ENCODE assay signal across 23 cellular contexts in the genomic region with DNA sequence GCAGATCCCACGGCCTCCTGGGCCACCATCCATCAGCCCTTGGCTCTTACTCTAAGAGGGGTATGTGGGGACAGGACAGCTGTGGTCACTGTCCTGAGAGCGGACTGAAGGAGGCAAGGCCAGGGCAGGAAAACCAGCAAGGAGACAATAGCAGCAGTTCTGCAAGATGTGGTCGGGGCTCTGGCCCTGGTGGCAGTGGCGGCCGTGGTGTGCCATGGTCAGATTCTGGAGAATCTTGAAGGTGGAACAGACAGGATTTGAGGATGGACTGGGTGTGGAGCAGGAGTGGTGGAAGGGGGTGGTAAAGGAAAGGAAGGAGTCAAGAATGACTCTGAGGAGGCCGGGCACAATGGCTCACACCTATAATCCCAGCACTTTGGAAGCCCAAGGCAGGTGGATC. TPM values are rescaled to one million over a fixed set of nuclear protein-coding genes. Genes with fewer than 3 reads are reported as not detected.
DNase-seq lines count a peak whose midpoint lies in the region; ATAC-seq and TF ChIP-seq lines count a peak whose summit lies in the region.
"Had no signal": no experiment of that assay in that cellular context is flagged by ENCODE, and none has a peak within 500 bp of the region (broad histone marks: within the 10 kb centered on the region; RNA-seq: fewer than 3 reads in every experiment).

No MANE protein-coding gene starts in this region.

- no peaks in the 10 kb centered on the region for H3K36me3 Mint-ChIP-seq in CD4-positive, CD25-positive, alpha-beta regulatory T cell
- H3K36me3 Mint-ChIP-seq in T-helper 17 cell (ENCODE audit: low read depth), result no peaks in the 10 kb centered on the region
- H3K36me3 Mint-ChIP-seq in nephron progenitor cell (ENCODE audit: low read depth), result no peaks in the 10 kb centered on the region
- H3K36me3 Mint-ChIP-seq in type B pancreatic cell, result peaks cover 6% of the 10 kb centered on the region
- H3K36me3 Mint-ChIP-seq: CD14-positive monocyte had no signal

- no peak overlapping the region for H3K27ac ChIP-seq in CD4-positive, CD25-positive, alpha-beta regulatory T cell (ENCODE audit: insufficient read depth, low read length, poor library complexity, severe bottlenecking)
- H3K27ac ChIP-seq in foreskin keratinocyte, result no peak overlapping the region
- H3K27ac ChIP-seq: HL-60, SK-N-MC had no signal

- no peak for DNase-seq in CD4-positive, CD25-positive, alpha-beta regulatory T cell
- DNase-seq in T-helper 17 cell (no peak), nephron progenitor cell (no peak), type B pancreatic cell (ENCODE audit: extremely low spot score, unreplicated experiment) (no peak), foreskin keratinocyte (no peak), NCI-H128 (lab: John Stamatoyannopoulos, UW; ENCODE audit: unreplicated experiment) (no peak)
- DNase-seq: DMS53, HCEC 1CT, Karpas-422, NCI-H1092, NCI-H1436, NCI-H187, NCI-H2171 treated with DMSO at 0.1 percent for 48 hours, NCI-H345, SIG-M5 had no signal

- ATAC-seq in CD4-positive, CD25-positive, alpha-beta regulatory T cell (ENCODE audit: low read depth in 2 of 2), result no peak
- ATAC-seq in T-helper 17 cell, result no peak
- ATAC-seq in esophagus mucosa, result no peak
- ATAC-seq in foreskin keratinocyte, result no peak
- ATAC-seq: GM23338, Panc1 had no signal

- no peak overlapping the region for H3K4me3 Mint-ChIP-seq in CD4-positive, CD25-positive, alpha-beta regulatory T cell
- H3K4me3 Mint-ChIP-seq in T-helper 17 cell (peak overlapping the region; percentile 55), nephron progenitor cell (no peak overlapping the region), type B pancreatic cell (no peak overlapping the region)
- H3K4me3 Mint-ChIP-seq: B cell, CD14-positive monocyte, GM23338 had no signal

- peak overlapping the region in 2 of 3 donors; percentile 46 to 73 for H3K27ac Mint-ChIP-seq in CD4-positive, CD25-positive, alpha-beta regulatory T cell
- no peak overlapping the region for H3K27ac Mint-ChIP-seq in T-helper 17 cell
- H3K27ac Mint-ChIP-seq in nephron progenitor cell, result peak overlapping the region; percentile 77
- peak overlapping the region; percentile 10 for H3K27ac Mint-ChIP-seq in type B pancreatic cell
- H3K27ac Mint-ChIP-seq: B cell, GM23338 had no signal

- no peaks in the 10 kb centered on the region for H3K4me1 ChIP-seq in CD4-positive, CD25-positive, alpha-beta regulatory T cell (ENCODE audit: control insufficient read depth, insufficient read depth, low read length, poor library complexity, severe bottlenecking)
- H3K4me1 ChIP-seq in foreskin keratinocyte, result no peaks in the 10 kb centered on the region

- H3K4me1 Mint-ChIP-seq in CD4-positive, CD25-positive, alpha-beta regulatory T cell, result peaks cover 4 to 7% (median 7%) of the 10 kb centered on the region in 4 donors
- peaks cover 6% of the 10 kb centered on the region for H3K4me1 Mint-ChIP-seq in T-helper 17 cell
- H3K4me1 Mint-ChIP-seq in nephron progenitor cell, result peaks cover 13% of the 10 kb centered on the region
- peaks cover 28% of the 10 kb centered on the region for H3K4me1 Mint-ChIP-seq in type B pancreatic cell (ENCODE audit: unreplicated experiment)

- TF ChIP-seq CTCF in nephron progenitor cell (IDR thresholded peaks at IDR 0.05) (no peak), type B pancreatic cell (conservative IDR thresholded peaks at IDR 0.05) (no peak), foreskin keratinocyte (conservative IDR thresholded peaks at IDR 0.05) (no peak)

- no peak overlapping the region for H3K4me3 ChIP-seq in CD4-positive, CD25-positive, alpha-beta regulatory T cell (ENCODE audit: low read depth, low read length)
- H3K4me3 ChIP-seq: GM23338, SK-N-MC had no signal

- no peaks in the 10 kb centered on the region for H3K36me3 ChIP-seq in CD4-positive, CD25-positive, alpha-beta regulatory T cell (ENCODE audit: control insufficient read depth, insufficient read depth, low read length)

- H3K9me3 Mint-ChIP-seq in CD4-positive, CD25-positive, alpha-beta regulatory T cell, result no peaks in the 10 kb centered on the region
- no peaks in the 10 kb centered on the region for H3K9me3 Mint-ChIP-seq in nephron progenitor cell
- H3K9me3 Mint-ChIP-seq in type B pancreatic cell, result peaks cover 5% of the 10 kb centered on the region
- H3K9me3 Mint-ChIP-seq: CD14-positive monocyte, GM23338 had no signal

- no peaks in the 10 kb centered on the region for H3K27me3 Mint-ChIP-seq in CD4-positive, CD25-positive, alpha-beta regulatory T cell
- H3K27me3 Mint-ChIP-seq in T-helper 17 cell (no peaks in the 10 kb centered on the region), nephron progenitor cell (ENCODE audit: low read depth, poor library complexity) (peaks cover 18% of the 10 kb centered on the region), type B pancreatic cell (no peaks in the 10 kb centered on the region)
- H3K27me3 Mint-ChIP-seq: B cell had no signal

- H3K27me3 ChIP-seq in CD4-positive, CD25-positive, alpha-beta regulatory T cell (ENCODE audit: control insufficient read depth, insufficient read depth, low read length), result no peaks in the 10 kb centered on the region
- H3K27me3 ChIP-seq in foreskin keratinocyte, result no peaks in the 10 kb centered on the region

- no peaks in the 10 kb centered on the region for H3K9me3 ChIP-seq in CD4-positive, CD25-positive, alpha-beta regulatory T cell (ENCODE audit: control insufficient read depth in 2 of 2, low read length in 2 of 2)
- H3K9me3 ChIP-seq in T-helper 17 cell (ENCODE audit: control insufficient read depth, low read length, poor library complexity, severe bottlenecking), result no peaks in the 10 kb centered on the region

RNA-seq across cellular contexts. Expression of gene MAP1LC3A, which starts 5.9 kb away (rescaled TPM):
- total RNA-seq in CD4-positive, CD25-positive, alpha-beta regulatory T cell, result 23.9 TPM
- polyA plus RNA-seq in CD4-positive, CD25-positive, alpha-beta regulatory T cell, result 10 to 100 TPM in 1 of 4 donors, 1 to 10 TPM in 3; 3.9 to 11.5 (median 5.4) TPM
- total RNA-seq in T-helper 17 cell (10 to 100 TPM; 11.7 to 13.7 TPM), type B pancreatic cell (ENCODE audit: low replicate concordance) (83.9 and 85.2 TPM in 2 replicates), esophagus mucosa (7.0 TPM), foreskin keratinocyte (3.9 and 4.9 TPM in 2 replicates)
- polyA plus RNA-seq in foreskin keratinocyte, result 4.8 and 6.2 TPM in 2 replicates
- total RNA-seq: OCI-LY7 had no signal

RNA-seq across cellular contexts. Expression of gene DYNLRB1, which starts 36.3 kb away (rescaled TPM):
- total RNA-seq in CD4-positive, CD25-positive, alpha-beta regulatory T cell, result 82.6 TPM
- polyA plus RNA-seq in CD4-positive, CD25-positive, alpha-beta regulatory T cell, result 100 to 1,000 TPM; 317 to 369 (median 354) TPM
- total RNA-seq in T-helper 17 cell (10 to 100 TPM; 52.8 to 62.0 TPM), type B pancreatic cell (ENCODE audit: low replicate concordance) (164 and 201 TPM in 2 replicates), esophagus mucosa (80.7 TPM), foreskin keratinocyte (180 and 188 TPM in 2 replicates)
- 297 and 306 TPM in 2 replicates for polyA plus RNA-seq in foreskin keratinocyte
